ENCODE assay signal across 1 cellular context in genomic region chr10:46291817-46292572, GRCh38.
TF ChIP-seq lines count a peak whose summit lies in the region.

No MANE protein-coding gene starts in this region.

TF ChIP-seq in IMR-90, 13 proteins besides CTCF, POLR2A, EP300 and RAD21 (continued from another document):
- TF ChIP-seq USF2 (IDR thresholded peaks at IDR 0.05; ENCODE audit: low read depth, low read length): no peak
